9 cellular contexts compared by ENCODE assay signal in genomic region chr11:113974741-113975470, GRCh38. TPM values are rescaled to one million over a fixed set of nuclear protein-coding genes. Genes with fewer than 3 reads are reported as not detected.
DNase-seq lines count a peak whose midpoint lies in the region; TF ChIP-seq lines count a peak whose summit lies in the region.
"Had no signal": no experiment of that assay in that cellular context is flagged by ENCODE, and none has a peak within 500 bp of the region (broad histone marks: within the 10 kb centered on the region; RNA-seq: fewer than 3 reads in every experiment).

TSS of gene HTR3A (plus strand) at chr11:113975108. CDS start at chr11:113975326, 218 bp downstream.

- no peak within 1 kb of the TSS for H3K4me3 ChIP-seq in foreskin fibroblast (ENCODE audit: low read depth in 1 of 2, low read length in 2 of 2)

- peaks cover 2% of the 10 kb centered on the region for H3K4me1 Mint-ChIP-seq in activated naive CD8-positive, alpha-beta T cell treated with anti-CD3 and anti-CD28 coated beads for 36 hours

- H3K27ac Mint-ChIP-seq in activated naive CD8-positive, alpha-beta T cell treated with anti-CD3 and anti-CD28 coated beads for 36 hours = no peak within 1 kb of the TSS

- DNase-seq in HT1080 (ENCODE audit: low read depth) = peak; percentile 48
- peak; percentile 54 for DNase-seq in NCI-H524 treated with DMSO at 0.1 percent for 48 hours (lab: John Stamatoyannopoulos, UW)
- DNase-seq in foreskin fibroblast = peak; percentile 6 to 37
- DNase-seq in renal cortical epithelial cell (ENCODE audit: low read depth) = peak; percentile 56
- no peak for DNase-seq in effector CD8-positive, alpha-beta T cell (lab: John Stamatoyannopoulos, UW)
- no peak for DNase-seq in activated T-cell treated with anti-CD3 and anti-CD28 coated beads, Interleukin-2, amount 50 U/mL, for 1 hour
- DNase-seq in activated naive CD8-positive, alpha-beta T cell treated with anti-CD3 and anti-CD28 coated beads for 36 hours = no peak
- DNase-seq in stimulated activated naive CD4-positive, alpha-beta T cell (lab: John Stamatoyannopoulos, UW) = no peak

- H3K4me3 Mint-ChIP-seq in activated naive CD8-positive, alpha-beta T cell treated with anti-CD3 and anti-CD28 coated beads for 36 hours = no peak within 1 kb of the TSS
- H3K4me3 Mint-ChIP-seq: brain had no signal

- peaks cover 4% of the 10 kb centered on the region for H3K27me3 Mint-ChIP-seq in activated naive CD8-positive, alpha-beta T cell treated with anti-CD3 and anti-CD28 coated beads for 36 hours

- TF ChIP-seq CTCF in foreskin fibroblast (IDR thresholded peaks at IDR 0.05; ENCODE audit: low read depth, low read length) = no peak

- no peaks in the 10 kb centered on the region for H3K9me3 Mint-ChIP-seq in activated naive CD8-positive, alpha-beta T cell treated with anti-CD3 and anti-CD28 coated beads for 36 hours
- H3K9me3 Mint-ChIP-seq: brain had no signal

- no peaks in the 10 kb centered on the region for H3K36me3 Mint-ChIP-seq in activated naive CD8-positive, alpha-beta T cell treated with anti-CD3 and anti-CD28 coated beads for 36 hours
- H3K36me3 Mint-ChIP-seq: brain had no signal

RNA-seq across cellular contexts. Expression of gene HTR3A, which starts in this region (rescaled TPM):
- not detected in 2 replicates for total RNA-seq in HT1080 (2014; rRNA removed; shearing (Covaris generic))
- polyA plus RNA-seq in HT1080 (2015; cell fraction: cytosol; rRNA removed) = not detected in 2 replicates
- polyA plus RNA-seq in HT1080 (2015; cell fraction: nucleus; rRNA removed) = not detected in 2 replicates
- total RNA-seq in renal cortical epithelial cell = 0.35 TPM in 2 replicates
- not detected for total RNA-seq in activated naive CD8-positive, alpha-beta T cell treated with anti-CD3 and anti-CD28 coated beads for 36 hours

Comparison
In these comparisons a context has a peak if more than half of its experiments do, and no peak if none do; other contexts are left out.
1. Peak in DNase-seq in HT1080; RNA of the gene not detected or under 1 TPM.
2. Peak in DNase-seq in renal cortical epithelial cell; RNA of the gene not detected or under 1 TPM.
3. DNase-seq: peak in NCI-H524 treated with DMSO at 0.1 percent for 48 hours (single experiment) and foreskin fibroblast (2 of 2); none in effector CD8-positive, alpha-beta T cell (single experiment), activated T-cell treated with anti-CD3 and anti-CD28 coated beads, Interleukin-2, amount 50 U/mL, for 1 hour (single experiment), activated naive CD8-positive, alpha-beta T cell treated with anti-CD3 and anti-CD28 coated beads for 36 hours (single experiment) and stimulated activated naive CD4-positive, alpha-beta T cell (0 of 6).